Comparison of ENCODE assay signal across 24 cellular contexts in genomic region chr7:92546856-92547497, GRCh38. TPM values are rescaled to one million over a fixed set of nuclear protein-coding genes. Genes with fewer than 3 reads are reported as not detected.
DNase-seq lines count a peak whose midpoint lies in the region; ATAC-seq, FAIRE-seq and TF ChIP-seq lines count a peak whose summit lies in the region.
"Had no signal": no experiment of that assay in that cellular context is flagged by ENCODE, and none has a peak within 500 bp of the region (broad histone marks: within the 10 kb centered on the region; RNA-seq: fewer than 3 reads in every experiment).

No MANE protein-coding gene starts in this region.

- no peak for TF ChIP-seq RAD21 in K562 (CRISPR knock-in tag; conservative IDR thresholded peaks at IDR 0.05 in 1 of 2, IDR thresholded peaks at IDR 0.05 in 1 of 2)

- no peak overlapping the region for H3K27ac ChIP-seq in right atrium auricular region
- no peak overlapping the region for H3K27ac ChIP-seq in K562 (ENCODE audit: extremely low read depth, low read depth, low read length)
- H3K27ac ChIP-seq: PC-9 had no signal

- no peaks in the 10 kb centered on the region for H3K4me1 Mint-ChIP-seq in stimulated activated effector memory CD8-positive, alpha-beta T cell treated with anti-CD3 and anti-CD28 coated beads, Interleukin-12 subunit alpha, Interleukin-12 subunit beta, amount 100 ng/mL, for 72 hours
- H3K4me1 Mint-ChIP-seq: CD4-positive, alpha-beta memory T cell had no signal

- ATAC-seq in Right ventricle myocardium superior (ENCODE audit: poor library complexity) (peak; percentile 45), K562 (peak; percentile 50), left ventricle myocardium superior (peak; percentile 21)
- peak; percentile 16 for ATAC-seq in stimulated activated effector memory CD8-positive, alpha-beta T cell treated with anti-CD3 and anti-CD28 coated beads, Interleukin-12 subunit alpha, Interleukin-12 subunit beta, amount 100 ng/mL, for 72 hours

- no peak overlapping the region for H3K4me3 Mint-ChIP-seq in stimulated activated effector memory CD8-positive, alpha-beta T cell treated with anti-CD3 and anti-CD28 coated beads, Interleukin-12 subunit alpha, Interleukin-12 subunit beta, amount 100 ng/mL, for 72 hours
- H3K4me3 Mint-ChIP-seq: CD4-positive, alpha-beta memory T cell had no signal

- no peaks in the 10 kb centered on the region for H3K36me3 Mint-ChIP-seq in stimulated activated effector memory CD8-positive, alpha-beta T cell treated with anti-CD3 and anti-CD28 coated beads, Interleukin-12 subunit alpha, Interleukin-12 subunit beta, amount 100 ng/mL, for 72 hours
- H3K36me3 Mint-ChIP-seq: CD4-positive, alpha-beta memory T cell had no signal

- no TSS peak for BruUV-seq in K562 (replicated peaks; lab: Mats Ljungman, UMichigan)

- DNase-seq in Right ventricle myocardium superior (no peak), right atrium auricular region (ENCODE audit: low spot score) (no peak), K562 (ENCODE audit: extremely low read depth in 1 of 4, low spot score in 3 of 4) (no peak), left ventricle myocardium superior (no peak), NCI-H1105 (lab: John Stamatoyannopoulos, UW) (no peak), MG63 (no peak), NCI-H1694 treated with DMSO at 0.1 percent for 48 hours (lab: John Stamatoyannopoulos, UW) (no peak)
- DNase-seq in stimulated activated effector memory CD8-positive, alpha-beta T cell treated with anti-CD3 and anti-CD28 coated beads, Interleukin-12 subunit alpha, Interleukin-12 subunit beta, amount 100 ng/mL, for 72 hours (ENCODE audit: low spot score in 2 of 2), result no peak
- DNase-seq: Caco-2; CD4-positive, alpha-beta memory T cell; H7; Kasumi-1; MV-4-11; NCI-H1417; NCI-H1694; NCI-H2081; NCI-H2171; NCI-H446; NCI-H524 treated with DMSO at 0.1 percent for 48 hours; NCI-H774; PC-9; RPMI8226; SHP77 treated with DMSO at 0.1 percent for 48 hours; SW 1271 had no signal

- H3K9me3 ChIP-seq in right atrium auricular region (no peaks in the 10 kb centered on the region), K562 (replicated peaks; ENCODE audit: control insufficient read depth, insufficient read depth, low read depth, low read length) (no peaks in the 10 kb centered on the region), MG63 (no peaks in the 10 kb centered on the region)
- H3K9me3 ChIP-seq: Caco-2 had no signal

- POLR2A ChIA-PET in K562 (lab: Yijun Ruan, JAX), result interaction anchor here (0.9 to 1.0 kb wide), 2 partner anchors 9 to 38 kb away, joined by 3 read pairs; no protein-coding TSS in a partner anchor

- WGBS in K562 (ENCODE audit: insufficient coverage, low coverage, missing lambda C conversion rate), result 27% methylated on average over 16 of the region's 17 CpGs

- CTCF ChIA-PET in K562 (lab: Yijun Ruan, JAX; ENCODE audit: low intra/inter-chr PET ratio), result no interaction called here

- H3K27me3 ChIP-seq in right atrium auricular region (no peaks in the 10 kb centered on the region), K562 (ENCODE audit: control insufficient read depth in 2 of 2, insufficient read depth in 2 of 2, low read length in 2 of 2) (peaks cover 0 to 16% of the 10 kb centered on the region in 2 experiments; a peak in 3 of 5 replicates), MG63 (no peaks in the 10 kb centered on the region)

- no peaks in the 10 kb centered on the region for H4K20me1 ChIP-seq in K562 (replicated peaks; ENCODE audit: control insufficient read depth, insufficient read depth, low read length)

- H3K36me3 ChIP-seq in right atrium auricular region (no peaks in the 10 kb centered on the region), K562 (ENCODE audit: control insufficient read depth, insufficient read depth, low read length) (no peaks in the 10 kb centered on the region), MG63 (no peaks in the 10 kb centered on the region)

- no peak overlapping the region for H3K27ac Mint-ChIP-seq in stimulated activated effector memory CD8-positive, alpha-beta T cell treated with anti-CD3 and anti-CD28 coated beads, Interleukin-12 subunit alpha, Interleukin-12 subunit beta, amount 100 ng/mL, for 72 hours
- H3K27ac Mint-ChIP-seq: CD4-positive, alpha-beta memory T cell had no signal

- H3K4me3 ChIP-seq in right atrium auricular region, result no peak overlapping the region
- H3K4me3 ChIP-seq in K562, result no peak overlapping the region
- no peak overlapping the region for H3K4me3 ChIP-seq in MG63
- H3K4me3 ChIP-seq: PC-9 had no signal

- no peak for TF ChIP-seq POLR2A in K562 (conservative IDR thresholded peaks at IDR 0.05)

- no peak overlapping the region for H2AFZ ChIP-seq in K562 (ENCODE audit: low read depth, low read length)
- H2AFZ ChIP-seq: PC-9 had no signal

- no peaks in the 10 kb centered on the region for H3K79me2 ChIP-seq in K562 (ENCODE audit: control insufficient read depth, insufficient read depth, low read length)

- H3K4me1 ChIP-seq in right atrium auricular region (peaks cover 0 to 5% of the 10 kb centered on the region in 2 donors), K562 (replicated peaks in 1 of 2; ENCODE audit: control insufficient read depth in 2 of 2, insufficient read depth in 2 of 2, low read length in 2 of 2) (peaks cover 0 to 6% of the 10 kb centered on the region in 2 experiments; a peak in 1 of 5 replicates)
- H3K4me1 ChIP-seq: Caco-2 had no signal

- H3K9me1 ChIP-seq in K562 (ENCODE audit: control insufficient read depth, insufficient read depth, low read length), result no peaks in the 10 kb centered on the region

- in situ Hi-C loops in K562 (cut with MboI), result no loop called here

- no peak for TF ChIP-seq EP300 in K562 (IDR thresholded peaks at IDR 0.05; ENCODE audit: low read length)

- H3K9me3 Mint-ChIP-seq in stimulated activated effector memory CD8-positive, alpha-beta T cell treated with anti-CD3 and anti-CD28 coated beads, Interleukin-12 subunit alpha, Interleukin-12 subunit beta, amount 100 ng/mL, for 72 hours, result no peaks in the 10 kb centered on the region

- intact Hi-C loops in Right ventricle myocardium superior (cut with DNase I) (no loop called here), K562 (cut with micrococcal nuclease) (no loop called here), left ventricle myocardium superior (cut with micrococcal nuclease) (no loop called here)

- H3K4me2 ChIP-seq in K562 (ENCODE audit: insufficient read depth, low read length), result no peak overlapping the region
- H3K4me2 ChIP-seq: PC-9 had no signal

- no peak overlapping the region for H3K9ac ChIP-seq in K562 (ENCODE audit: insufficient read depth in 1 of 2, low read depth in 2 of 2, low read length in 2 of 2)

- no peak for FAIRE-seq in K562 (lab: Jason Lieb, UNC)

- TF ChIP-seq CTCF in right atrium auricular region (IDR thresholded peaks at IDR 0.05), result no peak
- no peak for TF ChIP-seq CTCF in K562 (IDR thresholded peaks at IDR 0.05 in 2 of 3, conservative IDR thresholded peaks at IDR 0.05 in 1 of 3; ENCODE audit: insufficient read depth in 2 of 3, low read depth in 1 of 3, low read length in 3 of 3)

RNA-seq across cellular contexts. Expression of gene RBM48, which starts 18.4 kb away (rescaled TPM):
- total RNA-seq in Right ventricle myocardium superior (13.4 TPM), right atrium auricular region (1 to 10 TPM; 7.3 to 8.9 TPM), K562 (2014; rRNA removed) (9.9 and 10.8 TPM in 2 replicates), K562 (2014; rRNA removed; fragmentation: Illumina TruSeq; extraction: Trizol) (16.8 and 18.5 TPM in 2 replicates), K562 (2015; rRNA removed; fragmentation: Illumina TruSeq; extraction: Trizol) (12.9 and 15.3 TPM in 2 replicates), K562 (2021) (13.1 and 13.8 TPM in 2 replicates), left ventricle myocardium superior (14.4 TPM)
- 23.7 and 43.2 TPM in 2 replicates for total RNA-seq in K562 (2011; cell fraction: chromatin; rRNA removed; ENCODE audit: low replicate concordance)
- total RNA-seq in K562 (2011; cell fraction: nucleolus; rRNA removed), result 16.5 and 16.6 TPM in 2 replicates
- 24.3 and 26.5 TPM in 2 replicates for total RNA-seq in K562 (2011; cell fraction: nucleoplasm; rRNA removed)
- polyA plus RNA-seq in K562 (2011; rRNA removed) (8.8 and 10.2 TPM in 2 replicates), K562 (2014; fragmentation: Illumina TruSeq; extraction: Trizol) (16.7 and 19.0 TPM in 2 replicates), K562 (2014; fragmentation: Nextera tagmentation; extraction: Ambion mirVana) (10 to 100 TPM; 20.9 to 35.1 TPM), K562 (2014; rRNA removed) (14.2 and 16.3 TPM in 2 replicates)
- 5.1 and 8.7 TPM in 2 replicates for polyA plus RNA-seq in K562 (2011; cell fraction: cytosol; rRNA removed)
- polyA plus RNA-seq in K562 (2011; cell fraction: nucleus; rRNA removed), result 8.9 and 10.8 TPM in 2 replicates
- 10.5 and 11.0 TPM in 2 replicates for polyA plus RNA-seq in K562 (2012)
- 19.2 and 23.9 TPM in 2 replicates for polyA minus RNA-seq in K562 (2011; rRNA and poly(A)+ RNA removed)
- 3.1 and 6.2 TPM in 2 replicates for polyA minus RNA-seq in K562 (2011; cell fraction: cytosol; rRNA and poly(A)+ RNA removed)
- polyA minus RNA-seq in K562 (2011; cell fraction: nucleus; rRNA and poly(A)+ RNA removed), result 16.6 and 20.7 TPM in 2 replicates
- total RNA-seq in MG63 (2014; rRNA removed; shearing (Covaris generic); ENCODE audit: low replicate concordance), result 1.8 and 2.0 TPM in 2 replicates

RNA-seq across cellular contexts. Expression of gene PEX1, which starts 18.7 kb away (rescaled TPM):
- total RNA-seq in Right ventricle myocardium superior, result 11.6 TPM
- 10 to 100 TPM; 11.3 to 15.4 TPM for total RNA-seq in right atrium auricular region
- total RNA-seq in K562 (2011; cell fraction: chromatin; rRNA removed; ENCODE audit: low replicate concordance), result 25.9 and 81.9 TPM in 2 replicates
- total RNA-seq in K562 (2011; cell fraction: nucleolus; rRNA removed), result 15.8 and 16.4 TPM in 2 replicates
- total RNA-seq in K562 (2011; cell fraction: nucleoplasm; rRNA removed), result 26.4 and 27.9 TPM in 2 replicates
- total RNA-seq in K562 (2014; rRNA removed), result 12.9 and 14.1 TPM in 2 replicates
- total RNA-seq in K562 (2014; rRNA removed; fragmentation: Illumina TruSeq; extraction: Trizol), result 30.2 TPM in 2 replicates
- total RNA-seq in K562 (2015; rRNA removed; fragmentation: Illumina TruSeq; extraction: Trizol), result 23.6 and 23.7 TPM in 2 replicates
- 15.6 and 20.0 TPM in 2 replicates for total RNA-seq in K562 (2021)
- polyA plus RNA-seq in K562 (2011; rRNA removed), result 23.1 and 32.2 TPM in 2 replicates
- polyA plus RNA-seq in K562 (2011; cell fraction: cytosol; rRNA removed), result 6.4 and 11.7 TPM in 2 replicates
- polyA plus RNA-seq in K562 (2011; cell fraction: nucleus; rRNA removed), result 39.8 and 49.4 TPM in 2 replicates
- 11.8 and 18.5 TPM in 2 replicates for polyA plus RNA-seq in K562 (2012)
- polyA plus RNA-seq in K562 (2014; fragmentation: Illumina TruSeq; extraction: Trizol), result 21.0 and 26.2 TPM in 2 replicates
- 10 to 100 TPM in 1 of 2 experiments, 1 to 10 TPM in 1; 9.4 to 10.3 TPM for polyA plus RNA-seq in K562 (2014; fragmentation: Nextera tagmentation; extraction: Ambion mirVana)
- polyA plus RNA-seq in K562 (2014; rRNA removed), result 19.9 and 28.0 TPM in 2 replicates
- polyA minus RNA-seq in K562 (2011; rRNA and poly(A)+ RNA removed), result 31.4 and 32.3 TPM in 2 replicates
- polyA minus RNA-seq in K562 (2011; cell fraction: cytosol; rRNA and poly(A)+ RNA removed), result 8.7 and 9.4 TPM in 2 replicates
- 22.5 and 31.9 TPM in 2 replicates for polyA minus RNA-seq in K562 (2011; cell fraction: nucleus; rRNA and poly(A)+ RNA removed)
- 15.0 TPM for total RNA-seq in left ventricle myocardium superior
- total RNA-seq in MG63 (2014; rRNA removed; shearing (Covaris generic); ENCODE audit: low replicate concordance), result 2.6 and 4.3 TPM in 2 replicates

RNA-seq across cellular contexts. Expression of gene FAM133B, which starts 43.2 kb away (rescaled TPM):
- total RNA-seq in Right ventricle myocardium superior (13.6 TPM), right atrium auricular region (10 to 100 TPM in 1 of 2 donors, 1 to 10 TPM in 1; 9.6 to 11.8 TPM), K562 (2014; rRNA removed) (22.4 and 80.3 TPM in 2 replicates), K562 (2014; rRNA removed; fragmentation: Illumina TruSeq; extraction: Trizol) (58.4 and 67.4 TPM in 2 replicates), K562 (2015; rRNA removed; fragmentation: Illumina TruSeq; extraction: Trizol) (69.1 and 80.4 TPM in 2 replicates), K562 (2021) (29.0 and 30.7 TPM in 2 replicates), left ventricle myocardium superior (14.8 TPM)
- 21.5 and 103 TPM in 2 replicates for total RNA-seq in K562 (2011; cell fraction: chromatin; rRNA removed; ENCODE audit: low replicate concordance)
- 11.5 and 15.9 TPM in 2 replicates for total RNA-seq in K562 (2011; cell fraction: nucleolus; rRNA removed)
- 46.5 and 77.0 TPM in 2 replicates for total RNA-seq in K562 (2011; cell fraction: nucleoplasm; rRNA removed)
- polyA plus RNA-seq in K562 (2011; rRNA removed) (26.1 and 34.4 TPM in 2 replicates), K562 (2014; fragmentation: Illumina TruSeq; extraction: Trizol) (37.9 and 45.8 TPM in 2 replicates), K562 (2014; fragmentation: Nextera tagmentation; extraction: Ambion mirVana) (10 to 100 TPM; 38.5 to 39.7 TPM), K562 (2014; rRNA removed) (27.5 and 37.0 TPM in 2 replicates)
- polyA plus RNA-seq in K562 (2011; cell fraction: cytosol; rRNA removed), result 5.4 and 23.7 TPM in 2 replicates
- polyA plus RNA-seq in K562 (2011; cell fraction: nucleus; rRNA removed), result 24.3 and 24.9 TPM in 2 replicates
- polyA plus RNA-seq in K562 (2012), result 22.7 and 30.4 TPM in 2 replicates
- 17.5 and 22.7 TPM in 2 replicates for polyA minus RNA-seq in K562 (2011; rRNA and poly(A)+ RNA removed)
- polyA minus RNA-seq in K562 (2011; cell fraction: cytosol; rRNA and poly(A)+ RNA removed), result 12.3 and 13.1 TPM in 2 replicates
- polyA minus RNA-seq in K562 (2011; cell fraction: nucleus; rRNA and poly(A)+ RNA removed), result 20.3 and 40.0 TPM in 2 replicates
- total RNA-seq in MG63 (2014; rRNA removed; shearing (Covaris generic); ENCODE audit: low replicate concordance), result 6.6 and 7.7 TPM in 2 replicates
